ENCODE assay signal across 8 cellular contexts in the genomic region with DNA sequence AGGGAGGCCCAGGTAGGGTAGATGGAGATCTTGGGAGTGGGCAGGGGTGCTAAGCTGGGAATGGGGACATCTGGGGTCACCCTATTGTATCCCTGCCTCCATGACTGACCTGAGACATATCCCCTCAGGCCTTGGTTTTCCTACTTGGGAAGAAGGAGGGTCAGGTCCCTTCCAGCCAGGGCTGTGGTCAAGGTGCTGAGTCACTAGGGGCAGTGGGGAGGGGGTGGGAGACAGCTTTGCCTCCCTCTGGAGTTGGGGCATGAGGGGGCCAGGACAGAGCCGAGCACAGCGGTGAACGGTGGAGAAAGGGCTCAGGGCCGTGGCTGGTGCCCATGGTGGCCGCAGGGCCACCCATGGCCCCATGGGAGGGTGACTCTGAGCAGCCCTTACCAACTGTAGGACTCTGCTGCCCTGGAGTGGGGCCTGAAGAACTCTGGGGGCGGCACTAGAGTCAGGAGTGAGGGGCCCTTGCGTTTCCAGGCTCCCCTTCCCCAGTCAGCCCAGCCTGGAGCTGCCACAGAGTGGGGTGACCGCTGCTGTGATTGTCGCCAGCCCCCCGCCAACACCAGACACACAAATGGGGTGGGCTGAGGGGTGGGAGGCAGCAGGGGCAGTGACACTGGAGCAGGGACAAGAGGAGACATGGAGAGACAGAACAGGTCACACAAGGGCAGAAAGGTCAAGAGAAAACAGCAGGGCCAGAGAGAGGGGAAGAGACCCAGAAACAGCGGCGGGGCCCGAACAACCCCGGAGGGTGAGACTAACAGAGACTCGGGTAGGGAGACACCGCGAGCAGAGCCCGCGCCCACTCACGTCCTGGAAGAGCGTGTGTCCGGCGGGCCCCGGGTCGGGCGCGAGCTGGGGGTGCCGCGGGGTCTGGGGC. TPM values are rescaled to one million over a fixed set of nuclear protein-coding genes. Genes with fewer than 3 reads are reported as not detected.
DNase-seq lines count a peak whose midpoint lies in the region; ATAC-seq and TF ChIP-seq lines count a peak whose summit lies in the region.

No MANE protein-coding gene starts in this region.

- H3K36me3 ChIP-seq in BLaER1 treated with 17β-estradiol and CSF1 and Interleukin-3, amounts not matched to agents 10 nM and 100 nM, result peaks cover 0 to 40% (median 29%) of the 10 kb centered on the region in 11 experiments; a peak in 18 of 22 replicates
- H3K36me3 ChIP-seq in SJCRH30, result peaks cover 32% of the 10 kb centered on the region
- H3K36me3 ChIP-seq in esophagus squamous epithelium, result peaks cover 0 to 28% (median 0%) of the 10 kb centered on the region in 3 donors

- intact Hi-C loops in esophagus squamous epithelium (cut with DNase I), result no loop called here

- H3K27ac Mint-ChIP-seq in osteocyte (ENCODE audit: unreplicated experiment), result peak overlapping the region; percentile 71

- peak overlapping the region; percentile 72 to 83 (median 80) for H3K9ac ChIP-seq in BLaER1 treated with 17β-estradiol and CSF1 and Interleukin-3, amounts not matched to agents 10 nM and 100 nM

- peaks cover 0 to 78% (median 42%) of the 10 kb centered on the region in 11 experiments; a peak in 17 of 22 replicates for H4K20me1 ChIP-seq in BLaER1 treated with 17β-estradiol and CSF1 and Interleukin-3, amounts not matched to agents 10 nM and 100 nM

- H3K27me3 ChIP-seq in BLaER1 treated with 17β-estradiol and CSF1 and Interleukin-3, amounts not matched to agents 10 nM and 100 nM, result no peaks in the 10 kb centered on the region
- H3K27me3 ChIP-seq in SJCRH30 (no peaks in the 10 kb centered on the region), esophagus squamous epithelium (no peaks in the 10 kb centered on the region)

- no peak for TF ChIP-seq CTCF in GM20000 (IDR thresholded peaks at IDR 0.05; ENCODE audit: extremely low read depth, missing control alignments)
- no peak for TF ChIP-seq CTCF in esophagus squamous epithelium (IDR thresholded peaks at IDR 0.05)
- TF ChIP-seq CTCF in osteocyte (IDR thresholded peaks at IDR 0.05), result no peak

- H3K4me2 ChIP-seq in BLaER1 treated with 17β-estradiol and CSF1 and Interleukin-3, amounts not matched to agents 10 nM and 100 nM, result peak overlapping the region; percentile 88 to 99 (median 96)

- TF ChIP-seq POLR2A in esophagus squamous epithelium (IDR thresholded peaks at IDR 0.05), result no peak

- H3K27me3 Mint-ChIP-seq in osteocyte (ENCODE audit: unreplicated experiment), result no peaks in the 10 kb centered on the region

- peaks cover 34% of the 10 kb centered on the region for H3K4me1 Mint-ChIP-seq in osteocyte (ENCODE audit: unreplicated experiment)

- no peaks in the 10 kb centered on the region for H3K36me3 Mint-ChIP-seq in osteocyte (ENCODE audit: unreplicated experiment)

- H3K4me3 Mint-ChIP-seq in osteocyte (ENCODE audit: unreplicated experiment), result peak overlapping the region; percentile 86

- no peak for ATAC-seq in HG02885 (IDR thresholded peaks at IDR 0.05; ENCODE audit: poor library complexity, unreplicated experiment)

- H3K9me3 Mint-ChIP-seq in osteocyte (ENCODE audit: unreplicated experiment), result no peaks in the 10 kb centered on the region

- H3K4me3 ChIP-seq in BLaER1 treated with 17β-estradiol and CSF1 and Interleukin-3, amounts not matched to agents 10 nM and 100 nM, result peak overlapping the region; percentile 58 to 77 (median 66)
- peak overlapping the region; percentile 74 for H3K4me3 ChIP-seq in SJCRH30
- peak overlapping the region; percentile 61 to 87 (median 69) for H3K4me3 ChIP-seq in esophagus squamous epithelium

- DNase-seq in GM20000 (ENCODE audit: low spot score) (peak; percentile 77), SJCRH30 (no peak), esophagus squamous epithelium (lab: John Stamatoyannopoulos, UW) (no peak), osteocyte (ENCODE audit: extremely low spot score, unreplicated experiment) (no peak), middle frontal gyrus (ENCODE audit: extremely low spot score, low spot score) (no peak), GOT3 (lab: John Stamatoyannopoulos, UW) (no peak)

- H3K9me3 ChIP-seq in BLaER1 treated with 17β-estradiol and CSF1 and Interleukin-3, amounts not matched to agents 10 nM and 100 nM (replicated peaks in 1 of 11), result no peaks in the 10 kb centered on the region
- H3K9me3 ChIP-seq in SJCRH30 (replicated peaks) (no peaks in the 10 kb centered on the region), esophagus squamous epithelium (no peaks in the 10 kb centered on the region)

- H3K4me1 ChIP-seq in BLaER1 treated with 17β-estradiol and CSF1 and Interleukin-3, amounts not matched to agents 10 nM and 100 nM, result peaks cover 52 to 69% (median 61%) of the 10 kb centered on the region in 10 experiments
- H3K4me1 ChIP-seq in SJCRH30 (peaks cover 34% of the 10 kb centered on the region), esophagus squamous epithelium (peaks cover 28 to 79% (median 29%) of the 10 kb centered on the region in 3 donors)

- H3K27ac ChIP-seq in BLaER1 treated with 17β-estradiol and CSF1 and Interleukin-3, amounts not matched to agents 10 nM and 100 nM, result peak overlapping the region; percentile 1 to 80 (median 66); a peak in 20 of 22 replicates
- H3K27ac ChIP-seq in SJCRH30 (peak overlapping the region; percentile 50), esophagus squamous epithelium (peak overlapping the region; percentile 81 to 94 (median 88))

- WGBS in esophagus squamous epithelium, 2 donors, result 12 to 60% methylated on average over 5 to 19 of the region's 29 CpGs

RNA-seq across cellular contexts. Expression of gene NECAB3, which starts 0.6 kb away (rescaled TPM):
- total RNA-seq in SJCRH30 (2014; rRNA removed; shearing (Covaris generic)), result 28.2 and 30.8 TPM in 2 replicates
- total RNA-seq in esophagus squamous epithelium (10 to 100 TPM; 12.6 to 25.9 (median 19.1) TPM), osteocyte (29.1 and 30.0 TPM in 2 replicates)

RNA-seq across cellular contexts. Expression of gene ACTL10, which starts 6.9 kb away (rescaled TPM):
- 0.10 TPM in 1 of 2 replicates, not detected in the other for total RNA-seq in SJCRH30 (2014; rRNA removed; shearing (Covaris generic))
- total RNA-seq in esophagus squamous epithelium (1 to 10 TPM; 1.8 to 4.4 (median 3.5) TPM), osteocyte (0.52 and 0.54 TPM in 2 replicates)

RNA-seq across cellular contexts. Expression of gene C20orf144, which starts 11.5 kb away (rescaled TPM):
- 0.38 and 0.42 TPM in 2 replicates for total RNA-seq in SJCRH30 (2014; rRNA removed; shearing (Covaris generic))
- total RNA-seq in esophagus squamous epithelium, result not detected
- 0.13 and 0.37 TPM in 2 replicates for total RNA-seq in osteocyte

RNA-seq across cellular contexts. Expression of gene E2F1, which starts 12.5 kb away (rescaled TPM):
- 103 and 112 TPM in 2 replicates for total RNA-seq in SJCRH30 (2014; rRNA removed; shearing (Covaris generic))
- total RNA-seq in esophagus squamous epithelium (1 to 10 TPM; 2.1 to 4.8 (median 3.1) TPM), osteocyte (5.6 and 6.3 TPM in 2 replicates)

RNA-seq across cellular contexts. Expression of gene PXMP4, which starts 46.5 kb away (rescaled TPM):
- 7.4 and 8.2 TPM in 2 replicates for total RNA-seq in SJCRH30 (2014; rRNA removed; shearing (Covaris generic))
- 10 to 100 TPM in 2 of 4 donors, 1 to 10 TPM in 2; 3.4 to 11.7 (median 7.6) TPM for total RNA-seq in esophagus squamous epithelium
- 2.1 and 3.4 TPM in 2 replicates for total RNA-seq in osteocyte
